Comparison of ENCODE assay signal across 8 cellular contexts in genomic region chr19:18588611-18589379, GRCh38. TPM values are rescaled to one million over a fixed set of nuclear protein-coding genes. Genes with fewer than 3 reads are reported as not detected.
DNase-seq lines count a peak whose midpoint lies in the region; ATAC-seq and TF ChIP-seq lines count a peak whose summit lies in the region.

REX1BD (plus strand) TSS chr19:18588798; CDS start chr19:18588802, 4 bp downstream.

- H3K4me2 ChIP-seq in fibroblast of lung (ENCODE audit: extremely low read depth, insufficient read depth, low read length) = peak within 1 kb of the TSS; percentile 89

- POLR2A ChIA-PET in naive thymus-derived CD8-positive, alpha-beta T cell (lab: Charles Lee) = interaction anchor here (0.6 to 5.4 kb wide), 32 partner anchors 9 to 1373 kb away, joined by 3 to 107 read pairs (median 6); partner anchors contain the start of genes COPE, CRTC1, DDX49 and ELL

- peak; percentile 72 for ATAC-seq in GM21576 (IDR thresholded peaks at IDR 0.05; ENCODE audit: unreplicated experiment)
- peak; percentile 74 to 78 for ATAC-seq in naive thymus-derived CD8-positive, alpha-beta T cell

- no peaks in the 10 kb centered on the region for H3K27me3 ChIP-seq in fibroblast of lung (ENCODE audit: control insufficient read depth, insufficient read depth, low read length)

- peak; percentile 60 to 68 for TF ChIP-seq CTCF in fibroblast of lung (conservative IDR thresholded peaks at IDR 0.05 in 1 of 2, IDR thresholded peaks at IDR 0.05 in 1 of 2; ENCODE audit: low read depth in 1 of 2, low read length in 2 of 2)

- peaks cover 3% of the 10 kb centered on the region for H3K36me3 ChIP-seq in fibroblast of lung (ENCODE audit: control insufficient read depth, insufficient read depth, low read length)

- H3K4me1 Mint-ChIP-seq in naive thymus-derived CD8-positive, alpha-beta T cell = peaks cover 16 to 48% (median 35%) of the 10 kb centered on the region in 4 donors

- peak within 1 kb of the TSS; percentile 61 to 78 (median 74) for H3K4me3 ChIP-seq in fibroblast of lung (replicated peaks in 1 of 4; ENCODE audit: control extremely low read depth in 1 of 4, insufficient read depth in 1 of 4, low read depth in 3 of 4, low read length in 4 of 4)

- H4K20me1 ChIP-seq in fibroblast of lung (ENCODE audit: control insufficient read depth, extremely low read depth, insufficient read depth, low read length) = no peaks in the 10 kb centered on the region

- no peaks in the 10 kb centered on the region for H3K9me3 ChIP-seq in fibroblast of lung (ENCODE audit: control insufficient read depth, insufficient read depth, low read depth, low read length)

- H3K27ac Mint-ChIP-seq in naive thymus-derived CD8-positive, alpha-beta T cell = peak within 1 kb of the TSS; percentile 87 to 96 (median 94)

- H3K4me3 Mint-ChIP-seq in naive thymus-derived CD8-positive, alpha-beta T cell = peak within 1 kb of the TSS; percentile 81 to 95 (median 90)

- peaks cover 5% of the 10 kb centered on the region for H3K4me1 ChIP-seq in fibroblast of lung (ENCODE audit: control insufficient read depth, extremely low read depth, insufficient read depth, low read length)

- H2AFZ ChIP-seq in fibroblast of lung (ENCODE audit: low read length) = peak within 1 kb of the TSS; percentile 88

- TF ChIP-seq EP300 in Ishikawa (IDR thresholded peaks at IDR 0.05; ENCODE audit: borderline replicate concordance) = peak; percentile 23; the same call in 1 of the 2 replicates

- TF ChIP-seq RAD21 in Ishikawa (IDR thresholded peaks at IDR 0.05; ENCODE audit: low read depth) = peak; percentile 35; the same call in 1 of the 2 replicates

- H3K27ac ChIP-seq in fibroblast of lung (ENCODE audit: insufficient read depth, low read length) = peak within 1 kb of the TSS; percentile 79

- DNase-seq in DMS53 treated with DMSO at 0.1 percent for 48 hours (lab: John Stamatoyannopoulos, UW; ENCODE audit: unreplicated experiment) = peak; percentile 44
- DNase-seq in RPMI7951 (ENCODE audit: low read depth) = peak; percentile 76
- DNase-seq in activated T-helper 1 cell treated with Interleukin-2 at 50 U/mL for 16 hours (ENCODE audit: low read depth) = peak; percentile 82
- peak; percentile 71 to 75 for DNase-seq in fibroblast of lung (ENCODE audit: low read depth in 2 of 2)
- DNase-seq in naive thymus-derived CD8-positive, alpha-beta T cell = peak; percentile 81 to 94 (median 88)
- DNase-seq in stimulated activated naive CD4-positive, alpha-beta T cell (lab: John Stamatoyannopoulos, UW) = peak; percentile 79 to 91 (median 88)

- H3K27me3 Mint-ChIP-seq in naive thymus-derived CD8-positive, alpha-beta T cell = no peaks in the 10 kb centered on the region

- H3K79me2 ChIP-seq in fibroblast of lung (ENCODE audit: control insufficient read depth, insufficient read depth, low read length) = no peaks in the 10 kb centered on the region

- H3K9me3 Mint-ChIP-seq in naive thymus-derived CD8-positive, alpha-beta T cell = no peaks in the 10 kb centered on the region

- peaks cover 0 to 9% (median 0%) of the 10 kb centered on the region in 3 donors for H3K36me3 Mint-ChIP-seq in naive thymus-derived CD8-positive, alpha-beta T cell

- peak within 1 kb of the TSS; percentile 71 for H3K9ac ChIP-seq in fibroblast of lung (ENCODE audit: insufficient read depth, low read length)

TF ChIP-seq in Ishikawa, 13 proteins besides CTCF, POLR2A, EP300 and RAD21:
- peak; percentile 92 for TF ChIP-seq EGR1 (IDR thresholded peaks at IDR 0.05)
- 0 out of 2 replicates have a peak, but pooled peaks have one; percentile 19 for TF ChIP-seq NFIC (IDR thresholded peaks at IDR 0.05)
- no peak for TF ChIP-seq REST (IDR thresholded peaks at IDR 0.05; ENCODE audit: low read depth)
- peak; percentile 98 for TF ChIP-seq ZBTB7A (IDR thresholded peaks at IDR 0.05; ENCODE audit: low read depth)
- TF ChIP-seq TEAD4 (IDR thresholded peaks at IDR 0.05) = no peak
- TF ChIP-seq TAF1 (IDR thresholded peaks at IDR 0.05; ENCODE audit: low read depth) = peak; percentile 68
- 0 out of 2 replicates have a peak, but pooled peaks have one; percentile 14 for TF ChIP-seq USF1 (IDR thresholded peaks at IDR 0.05)
- TF ChIP-seq FOXM1 (IDR thresholded peaks at IDR 0.05; ENCODE audit: borderline replicate concordance, low read depth) = no peak
- TF ChIP-seq, protein P1, sequence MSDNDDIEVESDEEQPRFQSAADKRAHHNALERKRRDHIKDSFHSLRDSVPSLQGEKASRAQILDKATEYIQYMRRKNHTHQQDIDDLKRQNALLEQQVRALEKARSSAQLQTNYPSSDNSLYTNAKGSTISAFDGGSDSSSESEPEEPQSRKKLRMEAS (IDR thresholded peaks at IDR 0.05) = 0 out of 2 replicates have a peak, but pooled peaks have one; percentile 61
- 0 out of 2 replicates have a peak, but pooled peaks have one; percentile 31 for TF ChIP-seq YY1 (IDR thresholded peaks at IDR 0.05; ENCODE audit: low read depth)
- no peak for TF ChIP-seq CEBPB (IDR thresholded peaks at IDR 0.05)
- no peak for TF ChIP-seq CREB1 (IDR thresholded peaks at IDR 0.05; ENCODE audit: low read depth)
- TF ChIP-seq TCF12 (IDR thresholded peaks at IDR 0.05; ENCODE audit: low read depth) = 0 out of 2 replicates have a peak, but pooled peaks have one; percentile 61

RNA-seq across cellular contexts. Expression of gene REX1BD, which starts in this region (rescaled TPM):
- 84.0 and 117 TPM in 2 replicates for total RNA-seq in RPMI7951 (2014; rRNA removed; shearing (Covaris generic))
- total RNA-seq in fibroblast of lung = 37.0 and 37.5 TPM in 2 replicates
- 16.2 and 21.2 TPM in 2 replicates for polyA plus RNA-seq in fibroblast of lung
- polyA plus RNA-seq in fibroblast of lung (2012) = 40.1 and 63.2 TPM in 2 replicates
- 3.3 and 3.9 TPM in 2 replicates for polyA minus RNA-seq in fibroblast of lung (ENCODE audit: low replicate concordance)
- total RNA-seq in naive thymus-derived CD8-positive, alpha-beta T cell = 100 to 1,000 TPM; 138 to 165 TPM
- 100 to 1,000 TPM; 165 to 196 (median 176) TPM for polyA plus RNA-seq in naive thymus-derived CD8-positive, alpha-beta T cell

Comparison
In these comparisons a context has a peak if more than half of its experiments do, and no peak if none do; other contexts are left out.
1. Peak in every context shown above with its lines: DNase-seq, ATAC-seq, H3K4me3 ChIP-seq and H3K27ac ChIP-seq.